Comparison of ENCODE assay signal across 1 cellular context in genomic region chr2:10449838-10450691, GRCh38.
A peak's percentile ranks its signal among the peaks of the same experiment; 100 is the strongest.
TF ChIP-seq lines count a peak whose summit lies in the region.

No MANE protein-coding gene starts in this region.

TF ChIP-seq in HepG2, 621 proteins besides CTCF, POLR2A, EP300 and RAD21 (continued from another document and continues in another):
- TF ChIP-seq IKZF5 (CRISPR knock-in tag; IDR thresholded peaks at IDR 0.05) (peak; percentile 84), SALL2 (CRISPR knock-in tag; IDR thresholded peaks at IDR 0.05) (peak; percentile 78), POGZ (CRISPR knock-in tag; IDR thresholded peaks at IDR 0.05) (peak; percentile 82), KMT2A (CRISPR knock-in tag; IDR thresholded peaks at IDR 0.05) (peak; percentile 80), KLF6 (CRISPR knock-in tag; IDR thresholded peaks at IDR 0.05) (peak; percentile 99), ZNF614 (CRISPR knock-in tag; IDR thresholded peaks at IDR 0.05; ENCODE audit: borderline replicate concordance) (peak; percentile 90; the same call in 1 of the 2 replicates), HOXA9 (CRISPR knock-in tag; IDR thresholded peaks at IDR 0.05; ENCODE audit: borderline replicate concordance) (no peak), ZNF704 (CRISPR knock-in tag; IDR thresholded peaks at IDR 0.05; ENCODE audit: borderline replicate concordance) (no peak), BRCA1 (CRISPR knock-in tag; IDR thresholded peaks at IDR 0.05) (no peak), STAT5B (CRISPR knock-in tag; IDR thresholded peaks at IDR 0.05) (no peak; the same call in 1 of the 2 replicates), ZZZ3 (CRISPR knock-in tag; IDR thresholded peaks at IDR 0.05; ENCODE audit: borderline replicate concordance) (peak; percentile 57; the same call in 1 of the 2 replicates), ZNF770 (CRISPR knock-in tag; IDR thresholded peaks at IDR 0.05) (peak; percentile 61; the same call in 1 of the 2 replicates), KDM5B (CRISPR knock-in tag; IDR thresholded peaks at IDR 0.05; ENCODE audit: borderline replicate concordance) (peak; percentile 57; the same call in 1 of the 2 replicates), AHR (CRISPR knock-in tag; IDR thresholded peaks at IDR 0.05) (peak; percentile 95), TOE1 (CRISPR knock-in tag; IDR thresholded peaks at IDR 0.05) (peak; percentile 72; the same call in 1 of the 2 replicates), RFX1 (IDR thresholded peaks at IDR 0.05) (no peak), ZNF367 (CRISPR knock-in tag; IDR thresholded peaks at IDR 0.05; ENCODE audit: borderline replicate concordance) (no peak), ZNF446 (CRISPR knock-in tag; IDR thresholded peaks at IDR 0.05) (no peak), ZNF264 (CRISPR knock-in tag; IDR thresholded peaks at IDR 0.05) (no peak), ZBTB46 (CRISPR knock-in tag; IDR thresholded peaks at IDR 0.05; ENCODE audit: borderline replicate concordance) (no peak), NFAT5 (CRISPR knock-in tag; IDR thresholded peaks at IDR 0.05) (no peak), TSC22D2 (CRISPR knock-in tag; IDR thresholded peaks at IDR 0.05; ENCODE audit: borderline replicate concordance) (peak; percentile 96; the same call in 1 of the 2 replicates), SNAPC2 (CRISPR knock-in tag; IDR thresholded peaks at IDR 0.05) (peak; percentile 64; the same call in 1 of the 2 replicates), ZFP82 (CRISPR knock-in tag; IDR thresholded peaks at IDR 0.05; ENCODE audit: borderline replicate concordance) (no peak), THAP9 (CRISPR knock-in tag; IDR thresholded peaks at IDR 0.05; ENCODE audit: borderline replicate concordance) (no peak), ZFP36L1 (CRISPR knock-in tag; IDR thresholded peaks at IDR 0.05) (peak; percentile 61; the same call in 1 of the 2 replicates), TMF1 (CRISPR knock-in tag; IDR thresholded peaks at IDR 0.05; ENCODE audit: low read depth) (no peak), SP140L (CRISPR knock-in tag; IDR thresholded peaks at IDR 0.05; ENCODE audit: borderline replicate concordance) (no peak; the same call in 1 of the 2 replicates), MEF2D (CRISPR knock-in tag; IDR thresholded peaks at IDR 0.05) (peak; percentile 83), ZFP36 (IDR thresholded peaks at IDR 0.05; ENCODE audit: borderline replicate concordance, low read depth, low read length, partially characterized antibody) (no peak), SPEN (CRISPR knock-in tag; IDR thresholded peaks at IDR 0.05; ENCODE audit: low read depth) (peak; percentile 91), NAIF1 (CRISPR knock-in tag; IDR thresholded peaks at IDR 0.05; ENCODE audit: borderline replicate concordance) (0 out of 2 replicates have a peak, but pooled peaks have one; percentile 55)
- TF ChIP-seq, protein P1, sequence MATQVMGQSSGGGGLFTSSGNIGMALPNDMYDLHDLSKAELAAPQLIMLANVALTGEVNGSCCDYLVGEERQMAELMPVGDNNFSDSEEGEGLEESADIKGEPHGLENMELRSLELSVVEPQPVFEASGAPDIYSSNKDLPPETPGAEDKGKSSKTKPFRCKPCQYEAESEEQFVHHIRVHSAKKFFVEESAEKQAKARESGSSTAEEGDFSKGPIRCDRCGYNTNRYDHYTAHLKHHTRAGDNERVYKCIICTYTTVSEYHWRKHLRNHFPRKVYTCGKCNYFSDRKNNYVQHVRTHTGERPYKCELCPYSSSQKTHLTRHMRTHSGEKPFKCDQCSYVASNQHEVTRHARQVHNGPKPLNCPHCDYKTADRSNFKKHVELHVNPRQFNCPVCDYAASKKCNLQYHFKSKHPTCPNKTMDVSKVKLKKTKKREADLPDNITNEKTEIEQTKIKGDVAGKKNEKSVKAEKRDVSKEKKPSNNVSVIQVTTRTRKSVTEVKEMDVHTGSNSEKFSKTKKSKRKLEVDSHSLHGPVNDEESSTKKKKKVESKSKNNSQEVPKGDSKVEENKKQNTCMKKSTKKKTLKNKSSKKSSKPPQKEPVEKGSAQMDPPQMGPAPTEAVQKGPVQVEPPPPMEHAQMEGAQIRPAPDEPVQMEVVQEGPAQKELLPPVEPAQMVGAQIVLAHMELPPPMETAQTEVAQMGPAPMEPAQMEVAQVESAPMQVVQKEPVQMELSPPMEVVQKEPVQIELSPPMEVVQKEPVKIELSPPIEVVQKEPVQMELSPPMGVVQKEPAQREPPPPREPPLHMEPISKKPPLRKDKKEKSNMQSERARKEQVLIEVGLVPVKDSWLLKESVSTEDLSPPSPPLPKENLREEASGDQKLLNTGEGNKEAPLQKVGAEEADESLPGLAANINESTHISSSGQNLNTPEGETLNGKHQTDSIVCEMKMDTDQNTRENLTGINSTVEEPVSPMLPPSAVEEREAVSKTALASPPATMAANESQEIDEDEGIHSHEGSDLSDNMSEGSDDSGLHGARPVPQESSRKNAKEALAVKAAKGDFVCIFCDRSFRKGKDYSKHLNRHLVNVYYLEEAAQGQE (IDR thresholded peaks at IDR 0.05; ENCODE audit: borderline replicate concordance in 1 of 2, low read depth in 1 of 2, low read length in 2 of 2) = peak in 1 of 2 experiments; percentile 35; a peak in 1 of 4 replicates
- TF ChIP-seq, protein P2, sequence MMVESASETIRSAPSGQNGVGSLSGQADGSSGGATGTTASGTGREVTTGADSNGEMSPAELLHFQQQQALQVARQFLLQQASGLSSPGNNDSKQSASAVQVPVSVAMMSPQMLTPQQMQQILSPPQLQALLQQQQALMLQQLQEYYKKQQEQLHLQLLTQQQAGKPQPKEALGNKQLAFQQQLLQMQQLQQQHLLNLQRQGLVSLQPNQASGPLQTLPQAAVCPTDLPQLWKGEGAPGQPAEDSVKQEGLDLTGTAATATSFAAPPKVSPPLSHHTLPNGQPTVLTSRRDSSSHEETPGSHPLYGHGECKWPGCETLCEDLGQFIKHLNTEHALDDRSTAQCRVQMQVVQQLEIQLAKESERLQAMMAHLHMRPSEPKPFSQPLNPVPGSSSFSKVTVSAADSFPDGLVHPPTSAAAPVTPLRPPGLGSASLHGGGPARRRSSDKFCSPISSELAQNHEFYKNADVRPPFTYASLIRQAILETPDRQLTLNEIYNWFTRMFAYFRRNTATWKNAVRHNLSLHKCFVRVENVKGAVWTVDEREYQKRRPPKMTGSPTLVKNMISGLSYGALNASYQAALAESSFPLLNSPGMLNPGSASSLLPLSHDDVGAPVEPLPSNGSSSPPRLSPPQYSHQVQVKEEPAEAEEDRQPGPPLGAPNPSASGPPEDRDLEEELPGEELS (CRISPR knock-in tag; IDR thresholded peaks at IDR 0.05) = no peak; the same call in none of the 2 replicates
- TF ChIP-seq, protein P3, sequence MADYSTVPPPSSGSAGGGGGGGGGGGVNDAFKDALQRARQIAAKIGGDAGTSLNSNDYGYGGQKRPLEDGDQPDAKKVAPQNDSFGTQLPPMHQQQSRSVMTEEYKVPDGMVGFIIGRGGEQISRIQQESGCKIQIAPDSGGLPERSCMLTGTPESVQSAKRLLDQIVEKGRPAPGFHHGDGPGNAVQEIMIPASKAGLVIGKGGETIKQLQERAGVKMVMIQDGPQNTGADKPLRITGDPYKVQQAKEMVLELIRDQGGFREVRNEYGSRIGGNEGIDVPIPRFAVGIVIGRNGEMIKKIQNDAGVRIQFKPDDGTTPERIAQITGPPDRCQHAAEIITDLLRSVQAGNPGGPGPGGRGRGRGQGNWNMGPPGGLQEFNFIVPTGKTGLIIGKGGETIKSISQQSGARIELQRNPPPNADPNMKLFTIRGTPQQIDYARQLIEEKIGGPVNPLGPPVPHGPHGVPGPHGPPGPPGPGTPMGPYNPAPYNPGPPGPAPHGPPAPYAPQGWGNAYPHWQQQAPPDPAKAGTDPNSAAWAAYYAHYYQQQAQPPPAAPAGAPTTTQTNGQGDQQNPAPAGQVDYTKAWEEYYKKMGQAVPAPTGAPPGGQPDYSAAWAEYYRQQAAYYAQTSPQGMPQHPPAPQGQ (CRISPR knock-in tag; IDR thresholded peaks at IDR 0.05; ENCODE audit: borderline replicate concordance) = peak; percentile 92; the same call in 1 of the 2 replicates
